16 cellular contexts compared by ENCODE assay signal in genomic region chr3:190301591-190301990, GRCh38. TPM values are rescaled to one million over a fixed set of nuclear protein-coding genes. Genes with fewer than 3 reads are reported as not detected.
DNase-seq lines count a peak whose midpoint lies in the region; ATAC-seq, FAIRE-seq and TF ChIP-seq lines count a peak whose summit lies in the region.
"Had no signal": no experiment of that assay in that cellular context is flagged by ENCODE, and none has a peak within 500 bp of the region (broad histone marks: within the 10 kb centered on the region; RNA-seq: fewer than 3 reads in every experiment).

No MANE protein-coding gene starts in this region.

- H3K4me3 ChIP-seq in HL-60 (replicated peaks; ENCODE audit: insufficient read depth, low read length) = no peak overlapping the region
- H3K4me3 ChIP-seq in endothelial cell of umbilical vein (replicated peaks in 1 of 3; ENCODE audit: insufficient read depth in 1 of 3, low read depth in 1 of 3, low read length in 3 of 3) = no peak overlapping the region
- no peak overlapping the region for H3K4me3 ChIP-seq in gastroesophageal sphincter
- H3K4me3 ChIP-seq: right lobe of liver had no signal

- H3K79me2 ChIP-seq in endothelial cell of umbilical vein (ENCODE audit: control insufficient read depth, insufficient read depth, low read length) = no peaks in the 10 kb centered on the region

- 56 to 73% methylated on average over 3 of the region's 3 CpGs for WGBS in gastroesophageal sphincter (ENCODE audit: low coverage in 1 of 2), 2 donors

- no peak for TF ChIP-seq EP300 in gastroesophageal sphincter (IDR thresholded peaks at IDR 0.05)

- no peaks in the 10 kb centered on the region for H3K27me3 ChIP-seq in HL-60 (ENCODE audit: insufficient read depth, poor library complexity, severe bottlenecking)
- no peaks in the 10 kb centered on the region for H3K27me3 ChIP-seq in endothelial cell of umbilical vein (ENCODE audit: control insufficient read depth in 2 of 2, insufficient read depth in 2 of 2, low read length in 2 of 2)
- no peaks in the 10 kb centered on the region for H3K27me3 ChIP-seq in gastroesophageal sphincter
- H3K27me3 ChIP-seq: right lobe of liver had no signal

- H3K4me1 ChIP-seq in endothelial cell of umbilical vein (ENCODE audit: control insufficient read depth, extremely low read depth, insufficient read depth, low read length) = peaks cover 8% of the 10 kb centered on the region
- peaks cover 0 to 1% (median 0%) of the 10 kb centered on the region in 3 donors for H3K4me1 ChIP-seq in gastroesophageal sphincter

- H3K36me3 ChIP-seq in endothelial cell of umbilical vein (ENCODE audit: control insufficient read depth in 2 of 2, extremely low read depth in 1 of 2, insufficient read depth in 2 of 2, low read length in 2 of 2) (no peaks in the 10 kb centered on the region), gastroesophageal sphincter (no peaks in the 10 kb centered on the region)
- H3K36me3 ChIP-seq: right lobe of liver had no signal

- POLR2A ChIA-PET in endothelial cell of umbilical vein (lab: Charles Lee) = no interaction called here

- no peak overlapping the region for H3K9ac ChIP-seq in endothelial cell of umbilical vein (replicated peaks; ENCODE audit: extremely low read depth, insufficient read depth, low read length)

- H4K20me1 ChIP-seq in endothelial cell of umbilical vein (replicated peaks; ENCODE audit: control insufficient read depth, extremely low read depth, insufficient read depth, low read length) = no peaks in the 10 kb centered on the region

- TF ChIP-seq CTCF in HL-60 (IDR thresholded peaks at IDR 0.05; ENCODE audit: insufficient read depth, low read length) = no peak
- no peak for TF ChIP-seq CTCF in endothelial cell of umbilical vein (IDR thresholded peaks at IDR 0.05; ENCODE audit: extremely low read depth in 1 of 2, insufficient read depth in 1 of 2, low read depth in 1 of 2, low read length in 2 of 2)
- TF ChIP-seq CTCF in gastroesophageal sphincter (IDR thresholded peaks at IDR 0.05) = no peak

- ATAC-seq in HG03025 (IDR thresholded peaks at IDR 0.05; ENCODE audit: low FRiP score, unreplicated experiment) (no peak), GM18873 (IDR thresholded peaks at IDR 0.05; ENCODE audit: low FRiP score, unreplicated experiment) (no peak), gastroesophageal sphincter (no peak)
- ATAC-seq: natural killer cell treated with Interleukin-12 subunit alpha and Interleukin-12 subunit beta and Interleukin-15 and Interleukin-18, amount 100 ng/mL, for 72 hours; right lobe of liver had no signal

- H3K9me1 ChIP-seq in endothelial cell of umbilical vein (replicated peaks; ENCODE audit: control insufficient read depth, extremely low read depth, insufficient read depth, low read length) = no peaks in the 10 kb centered on the region

- intact Hi-C loops in endothelial cell of umbilical vein (cut with micrococcal nuclease) = loop anchor here (5.0 kb wide), 1 partner anchor 69 kb away; no protein-coding TSS in a partner anchor

- no peaks in the 10 kb centered on the region for H3K9me3 ChIP-seq in endothelial cell of umbilical vein (replicated peaks; ENCODE audit: control insufficient read depth, insufficient read depth, low read length)
- H3K9me3 ChIP-seq in gastroesophageal sphincter = no peaks in the 10 kb centered on the region
- H3K9me3 ChIP-seq: right lobe of liver had no signal

- CTCF ChIA-PET in endothelial cell of umbilical vein (lab: Charles Lee) = interaction anchor here (1.1 to 4.5 kb wide), 3 partner anchors 20 to 340 kb away, joined by 4 to 28 read pairs (median 14); partner anchors contain the start of gene CLDN1

- peak; percentile 67 for FAIRE-seq in endothelial cell of umbilical vein (lab: Jason Lieb, UNC)

- H3K4me2 ChIP-seq in endothelial cell of umbilical vein (ENCODE audit: insufficient read depth, low read length) = peak overlapping the region; percentile 20

- no TSS peak for BruUV-seq in endothelial cell of umbilical vein (replicated peaks; lab: Mats Ljungman, UMichigan)

- H3K27ac ChIP-seq in HL-60 (replicated peaks) (no peak overlapping the region), endothelial cell of umbilical vein (ENCODE audit: insufficient read depth, low read depth, low read length) (no peak overlapping the region), gastroesophageal sphincter (no peak overlapping the region)
- H3K27ac ChIP-seq: C4-2B, right lobe of liver had no signal

- TF ChIP-seq POLR2A in endothelial cell of umbilical vein (IDR thresholded peaks at IDR 0.05; ENCODE audit: low read depth, low read length) = no peak
- TF ChIP-seq POLR2A in gastroesophageal sphincter (IDR thresholded peaks at IDR 0.05) = no peak

- dilution Hi-C loops in endothelial cell of umbilical vein (cut with MboI; ENCODE audit: extremely low pct_ligation_motif_present, low sequenced_read_pairs) = loop anchor here (25.0 kb wide), 1 partner anchor 339 kb away; no protein-coding TSS in a partner anchor

- H2AFZ ChIP-seq in endothelial cell of umbilical vein (ENCODE audit: low read depth, low read length) = no peak overlapping the region

- peak; percentile 30 for DNase-seq in CD1c-positive myeloid dendritic cell (ENCODE audit: extremely low spot score)
- peak; percentile 12 to 24 for DNase-seq in HL-60 (ENCODE audit: low read depth in 1 of 2, low spot score in 1 of 2)
- DNase-seq in SKM-1 treated with dmso at 0.1 percent for 144 hours (lab: John Stamatoyannopoulos, UW; ENCODE audit: unreplicated experiment) = peak; percentile 33
- DNase-seq in endothelial cell of umbilical vein (ENCODE audit: low read depth, low spot score) = peak; percentile 24
- DNase-seq in COR-L47 (lab: John Stamatoyannopoulos, UW) = no peak
- DNase-seq: activated CD4-positive, alpha-beta T cell treated with anti-CD3 and anti-CD28 coated beads, Interleukin-2, amount 50 U/mL, for 4 hours; effector CD4-positive, alpha-beta T cell; KG1; NCI-H1930; right lobe of liver; SW 1271 had no signal

TF ChIP-seq in endothelial cell of umbilical vein, 7 proteins besides CTCF, POLR2A, EP300 and RAD21:
- no peak for TF ChIP-seq JUN (IDR thresholded peaks at IDR 0.05; ENCODE audit: borderline replicate concordance, insufficient read depth, insufficient read length, low read depth)
- TF ChIP-seq MAX (IDR thresholded peaks at IDR 0.05; ENCODE audit: insufficient read depth, insufficient read length) = no peak
- TF ChIP-seq EZH2 (IDR thresholded peaks at IDR 0.05; ENCODE audit: borderline replicate concordance, low read depth, low read length, severe bottlenecking) = no peak
- TF ChIP-seq FOS (IDR thresholded peaks at IDR 0.05; ENCODE audit: borderline replicate concordance, insufficient read depth, low read length) = peak; percentile 28
- no peak for TF ChIP-seq POLR2AphosphoS5 (IDR thresholded peaks at IDR 0.05; ENCODE audit: insufficient read depth, low read depth, low read length)
- TF ChIP-seq GATA2 (IDR thresholded peaks at IDR 0.05; ENCODE audit: insufficient read depth, insufficient read length, low read depth, low read length) = peak; percentile 43
- TF ChIP-seq MYC (IDR thresholded peaks at IDR 0.05; ENCODE audit: low read depth, low read length) = no peak
TF ChIP-seq in endothelial cell of umbilical vein: peak in this region for 2.

RNA-seq across cellular contexts. Expression of gene CLDN1, which starts 20.7 kb away (rescaled TPM):
- total RNA-seq in endothelial cell of umbilical vein = 0.27 and 0.32 TPM in 2 replicates
- polyA plus RNA-seq in endothelial cell of umbilical vein = 0.16 and 0.32 TPM in 2 replicates
- 0.38 and 0.39 TPM in 2 replicates for polyA plus RNA-seq in endothelial cell of umbilical vein (2011; cell fraction: cytosol; rRNA removed)
- polyA plus RNA-seq in endothelial cell of umbilical vein (2011; cell fraction: nucleus; rRNA removed) = 0.43 and 0.50 TPM in 2 replicates
- 0.90 and 1.1 TPM in 2 replicates for polyA plus RNA-seq in endothelial cell of umbilical vein (2012)
- 0.45 and 0.87 TPM in 2 replicates for polyA minus RNA-seq in endothelial cell of umbilical vein
- 8.9 TPM for polyA minus RNA-seq in endothelial cell of umbilical vein (2011; cell fraction: cytosol; rRNA and poly(A)+ RNA removed)
- polyA minus RNA-seq in endothelial cell of umbilical vein (2011; cell fraction: nucleus; rRNA and poly(A)+ RNA removed) = 0.34 and 0.82 TPM in 2 replicates
- 1 to 10 TPM in 2 of 4 donors, under 1 TPM in 2; 0.50 to 5.3 (median 1.8) TPM for total RNA-seq in gastroesophageal sphincter
- total RNA-seq: natural killer cell treated with Interleukin-12 subunit alpha and Interleukin-12 subunit beta and Interleukin-15 and Interleukin-18, amount 100 ng/mL, for 72 hours had no signal
